ENCODE assay signal across 9 cellular contexts in genomic region chr3:53071882-53072431, GRCh38. TPM values are rescaled to one million over a fixed set of nuclear protein-coding genes. Genes with fewer than 3 reads are reported as not detected.
DNase-seq lines count a peak whose midpoint lies in the region; ATAC-seq, FAIRE-seq and TF ChIP-seq lines count a peak whose summit lies in the region.
"Had no signal": no experiment of that assay in that cellular context is flagged by ENCODE, and none has a peak within 500 bp of the region (broad histone marks: within the 10 kb centered on the region; RNA-seq: fewer than 3 reads in every experiment).

No MANE protein-coding gene starts in this region.

- H3K36me3 ChIP-seq in GM23248 (ENCODE audit: low read depth), result no peaks in the 10 kb centered on the region
- H3K36me3 ChIP-seq in astrocyte (ENCODE audit: insufficient read depth, low read length), result no peaks in the 10 kb centered on the region
- H3K36me3 ChIP-seq in muscle layer of colon (ENCODE audit: insufficient read depth, low read length), result no peaks in the 10 kb centered on the region
- H3K36me3 ChIP-seq: gastrocnemius medialis had no signal

- FAIRE-seq in A549 (lab: Jason Lieb, UNC) (no peak), astrocyte (lab: Jason Lieb, UNC) (no peak)

- H3K27ac Mint-ChIP-seq in astrocyte (ENCODE audit: unreplicated experiment), result no peak overlapping the region

- H3K9ac ChIP-seq in GM23248 (peak overlapping the region; percentile 67; the same call in 1 of the 2 replicates), astrocyte (ENCODE audit: low read length) (no peak overlapping the region), muscle layer of colon (ENCODE audit: low read length) (no peak overlapping the region)

- ATAC-seq in A549, result no peak

- H4K20me1 ChIP-seq in GM23248 (ENCODE audit: insufficient read depth), result no peaks in the 10 kb centered on the region
- no peaks in the 10 kb centered on the region for H4K20me1 ChIP-seq in astrocyte (ENCODE audit: insufficient read depth, low read length)

- POLR2A ChIA-PET in A549 (lab: Yijun Ruan, JAX), result no interaction called here

- H2AFZ ChIP-seq in GM23248 (peak overlapping the region; percentile 100), astrocyte (ENCODE audit: low read depth, low read length) (peak overlapping the region; percentile 75)

- DNase-seq in A549 (ENCODE audit: low read depth in 1 of 2, low spot score in 1 of 2) (no peak), GM23248 (no peak), astrocyte (ENCODE audit: low read depth) (no peak), globus pallidus (ENCODE audit: low spot score) (no peak), SIG-M5 (lab: John Stamatoyannopoulos, UW) (no peak), epidermal melanocyte (ENCODE audit: insufficient read length, low spot score) (no peak), NCI-H82 treated with DMSO at 0.1 percent for 48 hours (lab: John Stamatoyannopoulos, UW; ENCODE audit: unreplicated experiment) (no peak)

- H3K4me1 ChIP-seq in A549, result no peaks in the 10 kb centered on the region
- H3K4me1 ChIP-seq in GM23248 (ENCODE audit: insufficient read depth), result peaks cover 3% of the 10 kb centered on the region; the same call in 1 of the 2 replicates
- peaks cover 9% of the 10 kb centered on the region for H3K4me1 ChIP-seq in astrocyte (ENCODE audit: insufficient read depth, low read length)
- peaks cover 7% of the 10 kb centered on the region for H3K4me1 ChIP-seq in muscle layer of colon (ENCODE audit: insufficient read depth, low read length)

- peaks cover 40% of the 10 kb centered on the region for H3K27me3 Mint-ChIP-seq in astrocyte (ENCODE audit: low read depth, unreplicated experiment)

- no peaks in the 10 kb centered on the region for H3K79me2 ChIP-seq in GM23248 (ENCODE audit: insufficient read depth)
- H3K79me2 ChIP-seq in astrocyte (ENCODE audit: insufficient read depth, low read length), result no peaks in the 10 kb centered on the region

- no peak for TF ChIP-seq RAD21 in A549 (conservative IDR thresholded peaks at IDR 0.05 in 1 of 2, IDR thresholded peaks at IDR 0.05 in 1 of 2)

- peak overlapping the region; percentile 45 for H3K4me3 Mint-ChIP-seq in astrocyte (ENCODE audit: unreplicated experiment)

- H3F3A ChIP-seq in GM23248 (ENCODE audit: insufficient read depth), result no peaks in the 10 kb centered on the region

- peaks cover 4% of the 10 kb centered on the region for H3K4me1 Mint-ChIP-seq in astrocyte (ENCODE audit: low read depth, unreplicated experiment)

- H3K4me3 ChIP-seq in A549, result no peak overlapping the region
- H3K4me3 ChIP-seq in GM23248, result no peak overlapping the region; the same call in 1 of the 2 replicates
- H3K4me3 ChIP-seq in astrocyte (ENCODE audit: insufficient read depth, low read depth, low read length), result no peak overlapping the region
- peak overlapping the region; percentile 47 to 86 for H3K4me3 ChIP-seq in muscle layer of colon (ENCODE audit: low read depth in 1 of 2, low read length in 2 of 2)

- 91% methylated on average over 8 of the region's 11 CpGs for WGBS in A549 (ENCODE audit: missing lambda C conversion rate)
- 80 to 85% methylated on average over 9 to 11 of the region's 11 CpGs for WGBS in GM23248 (ENCODE audit: low coverage in 1 of 2, low lambda C conversion rate in 2 of 2, missing lambda C conversion rate in 2 of 2), 2 experiments

- no peak for TF ChIP-seq EP300 in A549 (IDR thresholded peaks at IDR 0.05)

- no peak for TF ChIP-seq CTCF in A549 (IDR thresholded peaks at IDR 0.05)
- TF ChIP-seq CTCF in astrocyte (IDR thresholded peaks at IDR 0.05; ENCODE audit: insufficient read depth, low read depth, low read length), result no peak

- in situ Hi-C loops in GM23248 (cut with MboI), result no loop called here

- H3K9me2 ChIP-seq in GM23248 (ENCODE audit: insufficient read depth), result no peaks in the 10 kb centered on the region

- no peaks in the 10 kb centered on the region for H3K9me3 ChIP-seq in A549
- H3K9me3 ChIP-seq in GM23248 (ENCODE audit: low read depth), result no peaks in the 10 kb centered on the region
- no peaks in the 10 kb centered on the region for H3K9me3 ChIP-seq in astrocyte (ENCODE audit: insufficient read depth, low read depth, low read length)
- no peaks in the 10 kb centered on the region for H3K9me3 ChIP-seq in muscle layer of colon (ENCODE audit: low read length)
- H3K9me3 ChIP-seq: gastrocnemius medialis had no signal

- no peaks in the 10 kb centered on the region for H3K9me3 Mint-ChIP-seq in astrocyte (ENCODE audit: unreplicated experiment)

- no peak for TF ChIP-seq POLR2A in A549 (IDR thresholded peaks at IDR 0.05; ENCODE audit: low read length)

- no peaks in the 10 kb centered on the region; the same call in 1 of the 2 replicates for H3K27me3 ChIP-seq in GM23248 (replicated peaks; ENCODE audit: insufficient read depth)
- H3K27me3 ChIP-seq in astrocyte (ENCODE audit: insufficient read depth, low read length), result no peaks in the 10 kb centered on the region
- no peaks in the 10 kb centered on the region for H3K27me3 ChIP-seq in muscle layer of colon (ENCODE audit: control insufficient read depth in 1 of 2, insufficient read depth in 2 of 2, low read length in 2 of 2)
- H3K27me3 ChIP-seq: gastrocnemius medialis had no signal

- no peak overlapping the region for H3K27ac ChIP-seq in A549
- no peak overlapping the region for H3K27ac ChIP-seq in GM23248
- no peak overlapping the region for H3K27ac ChIP-seq in astrocyte (ENCODE audit: low read depth, low read length)
- no peak overlapping the region for H3K27ac ChIP-seq in muscle layer of colon (ENCODE audit: low read depth, low read length)

- CTCF ChIA-PET in A549 (lab: Yijun Ruan, JAX), result interaction anchor here (0.6 to 5.8 kb wide), 8 partner anchors 12 to 331 kb away, joined by 3 to 31 read pairs (median 4); partner anchors contain the start of gene SFMBT1

- H3K36me3 Mint-ChIP-seq in astrocyte (ENCODE audit: low read depth, unreplicated experiment), result no peaks in the 10 kb centered on the region

- peak overlapping the region; percentile 96 for H3K4me2 ChIP-seq in A549
- H3K4me2 ChIP-seq in GM23248 (ENCODE audit: unreplicated experiment), result peak overlapping the region; percentile 99
- H3K4me2 ChIP-seq in astrocyte (ENCODE audit: low read length), result peak overlapping the region; percentile 86

TF ChIP-seq in A549, 52 proteins besides CTCF, POLR2A, EP300 and RAD21:
- TF ChIP-seq ZSCAN20 (CRISPR knock-in tag; IDR thresholded peaks at IDR 0.05), result no peak

RNA-seq across cellular contexts. Expression of gene SFMBT1, which starts 26.1 kb away (rescaled TPM):
- 9.6 and 9.9 TPM in 2 replicates for polyA plus RNA-seq in A549 (2011; rRNA removed)
- polyA plus RNA-seq in A549 (2012; cell fraction: cytosol; rRNA removed), result 2.9 and 3.7 TPM in 2 replicates
- polyA plus RNA-seq in A549 (2012; cell fraction: nucleus; rRNA removed), result 3.2 and 4.2 TPM in 2 replicates
- 7.0 to 7.2 TPM (median 7.1 TPM) in 3 replicates for polyA plus RNA-seq in A549 (2017; fragmentation: RNase III; extraction: RNeasy Plus Mini Kit Qiagen cat#74134 plus additional on column Dnase treatment)
- 21.4 TPM in 2 replicates for polyA minus RNA-seq in A549 (2011; rRNA and poly(A)+ RNA removed)
- total RNA-seq in GM23248 (2014; rRNA removed; shearing (Covaris generic)), result 2.6 and 3.0 TPM in 2 replicates
- 2.2 and 2.3 TPM in 2 replicates for polyA plus RNA-seq in GM23248 (2016; fragmentation: Nextera tagmentation; extraction: Ambion mirVana)
- total RNA-seq in astrocyte, result 3.2 and 5.5 TPM in 2 replicates

RNA-seq across cellular contexts. Expression of gene RFT1, which starts 58.3 kb away (rescaled TPM):
- polyA plus RNA-seq in A549 (2011; rRNA removed), result 31.6 and 33.6 TPM in 2 replicates
- polyA plus RNA-seq in A549 (2012; cell fraction: cytosol; rRNA removed), result 12.1 and 18.0 TPM in 2 replicates
- polyA plus RNA-seq in A549 (2012; cell fraction: nucleus; rRNA removed), result 20.2 and 26.1 TPM in 2 replicates
- polyA plus RNA-seq in A549 (2017; fragmentation: RNase III; extraction: RNeasy Plus Mini Kit Qiagen cat#74134 plus additional on column Dnase treatment), result 15.6 to 18.5 TPM (median 15.8 TPM) in 3 replicates
- 63.0 and 65.3 TPM in 2 replicates for polyA minus RNA-seq in A549 (2011; rRNA and poly(A)+ RNA removed)
- total RNA-seq in GM23248 (2014; rRNA removed; shearing (Covaris generic)), result 20.9 and 35.0 TPM in 2 replicates
- polyA plus RNA-seq in GM23248 (2016; fragmentation: Nextera tagmentation; extraction: Ambion mirVana), result 35.7 and 43.8 TPM in 2 replicates
- total RNA-seq in astrocyte, result 19.2 and 23.0 TPM in 2 replicates

Comparison
In these comparisons a context has a peak if more than half of its experiments do, and no peak if none do; other contexts are left out.
1. H3K4me3 ChIP-seq: peak in muscle layer of colon (2 of 2); none in A549 (single experiment), GM23248 (single experiment) and astrocyte (single experiment).
2. Peak in every context shown above with its lines, with median percentiles within 50 percentile points of each other: H3K4me2 ChIP-seq.